ENCODE assay signal across 8 cellular contexts in the genomic region with DNA sequence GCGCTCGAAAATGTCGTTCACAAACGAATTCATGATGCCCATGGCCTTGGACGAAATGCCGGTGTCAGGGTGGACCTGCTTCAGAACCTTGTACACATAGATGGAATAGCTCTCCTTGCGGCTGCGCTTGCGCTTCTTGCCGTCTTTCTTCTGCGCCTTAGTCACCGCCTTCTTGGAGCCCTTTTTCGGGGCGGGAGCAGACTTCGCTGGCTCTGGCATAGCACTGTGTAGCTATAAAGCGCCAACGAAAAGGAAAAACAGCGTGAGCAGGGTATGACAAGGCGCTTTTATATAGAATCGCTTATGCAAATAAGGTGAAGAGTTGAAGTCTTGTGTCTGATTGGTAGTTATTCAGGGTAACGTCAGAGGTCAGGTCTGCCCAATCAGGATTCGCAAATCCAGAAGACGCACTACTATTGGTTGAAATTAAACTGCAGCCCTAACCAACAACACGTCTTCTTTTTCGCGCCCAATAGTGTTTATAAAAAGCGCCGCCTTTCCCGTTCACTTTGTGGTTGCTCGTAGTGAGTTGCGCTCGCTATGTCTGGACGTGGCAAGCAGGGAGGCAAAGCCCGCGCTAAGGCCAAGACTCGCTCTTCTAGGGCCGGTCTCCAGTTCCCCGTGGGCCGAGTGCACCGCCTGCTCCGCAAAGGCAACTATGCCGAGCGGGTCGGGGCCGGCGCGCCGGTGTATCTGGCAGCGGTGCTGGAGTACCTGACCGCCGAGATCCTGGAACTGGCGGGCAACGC.
DNase-seq lines count a peak whose midpoint lies in the region; ATAC-seq, FAIRE-seq and TF ChIP-seq lines count a peak whose summit lies in the region.

No MANE protein-coding gene starts in this region.

- TF ChIP-seq POLR2A in GM12892 (IDR thresholded peaks at IDR 0.05; ENCODE audit: low read depth, low read length) (peak; percentile 90), uterus (IDR thresholded peaks at IDR 0.05) (peak; percentile 77 to 97)

- H3K4me3 ChIP-seq in right cardiac atrium (ENCODE audit: low read length) (peak overlapping the region; percentile 41), psoas muscle (peak overlapping the region; percentile 67), uterus (peak overlapping the region; percentile 46 to 59)

- H3K4me1 ChIP-seq in right cardiac atrium (ENCODE audit: control insufficient read depth, insufficient read depth, low read length) (peaks cover 4% of the 10 kb centered on the region), psoas muscle (no peaks in the 10 kb centered on the region), uterus (no peaks in the 10 kb centered on the region)

- TF ChIP-seq CTCF in psoas muscle (IDR thresholded peaks at IDR 0.05) (no peak), uterus (IDR thresholded peaks at IDR 0.05) (peak in 1 of 4 experiments; percentile 6)

- peak; percentile 91 for FAIRE-seq in GM12892 (lab: Jason Lieb, UNC)

- H3K9me3 ChIP-seq in right cardiac atrium (ENCODE audit: control insufficient read depth, low read length), result no peaks in the 10 kb centered on the region
- H3K9me3 ChIP-seq in psoas muscle, result no peaks in the 10 kb centered on the region
- H3K9me3 ChIP-seq in uterus, result no peaks in the 10 kb centered on the region

- H3K36me3 ChIP-seq in psoas muscle (ENCODE audit: insufficient read depth in 1 of 2, low read depth in 1 of 2) (no peaks in the 10 kb centered on the region), uterus (no peaks in the 10 kb centered on the region)

- H3K27me3 ChIP-seq in right cardiac atrium (ENCODE audit: control insufficient read depth, insufficient read depth) (no peaks in the 10 kb centered on the region), psoas muscle (ENCODE audit: insufficient read depth in 3 of 3, low read length in 2 of 3) (no peaks in the 10 kb centered on the region), uterus (no peaks in the 10 kb centered on the region)

- peak; percentile 79 for ATAC-seq in HG02852 (IDR thresholded peaks at IDR 0.05; ENCODE audit: unreplicated experiment)
- ATAC-seq in right cardiac atrium, result peak; percentile 96 to 98
- peak; percentile 94 to 97 (median 96) for ATAC-seq in psoas muscle

- H3K27ac ChIP-seq in right cardiac atrium (ENCODE audit: low read length) (peak overlapping the region; percentile 99), psoas muscle (peak overlapping the region; percentile 74), uterus (peak overlapping the region; percentile 84 to 94)

- DNase-seq in GM12892 (ENCODE audit: insufficient read length) (peak; percentile 60), NCI-H1436 treated with DMSO at 0.1 percent for 48 hours (lab: John Stamatoyannopoulos, UW) (peak; percentile 99), SW480 (ENCODE audit: low spot score) (peak; percentile 99), amygdala (lab: John Stamatoyannopoulos, UW) (peak in 53 of 56 donors; percentile 24 to 92 (median 72)), right cardiac atrium (peak; percentile 88 to 93 (median 91)), psoas muscle (peak; percentile 81 to 90), uterus (peak; percentile 84 to 94)

- WGBS in right cardiac atrium, result 1% methylated on average over 53 of the region's 53 CpGs
- 1% methylated on average over 53 of the region's 53 CpGs for WGBS in psoas muscle, 3 donors

- intact Hi-C loops in right cardiac atrium (cut with DNase I), result loop anchor here in 1 of 4 donors (10.0 kb wide), 2 partner anchors 848 to 1108 kb away; a partner anchor contains a TSS
- intact Hi-C loops in psoas muscle (cut with DNase I), result loop anchor here in 1 of 2 donors (10.0 kb wide), 1 partner anchor 1108 kb away; a partner anchor contains a TSS
- intact Hi-C loops in uterus (cut with DNase I; ENCODE audit: low total_unique reads), result no loop called here

Comparison
In these comparisons a context has a peak if more than half of its experiments do, and no peak if none do; other contexts are left out.
1. Peak in every context shown above with its lines: DNase-seq, ATAC-seq, H3K4me3 ChIP-seq and H3K27ac ChIP-seq.